ENCODE assay signal across 20 cellular contexts in the genomic region with DNA sequence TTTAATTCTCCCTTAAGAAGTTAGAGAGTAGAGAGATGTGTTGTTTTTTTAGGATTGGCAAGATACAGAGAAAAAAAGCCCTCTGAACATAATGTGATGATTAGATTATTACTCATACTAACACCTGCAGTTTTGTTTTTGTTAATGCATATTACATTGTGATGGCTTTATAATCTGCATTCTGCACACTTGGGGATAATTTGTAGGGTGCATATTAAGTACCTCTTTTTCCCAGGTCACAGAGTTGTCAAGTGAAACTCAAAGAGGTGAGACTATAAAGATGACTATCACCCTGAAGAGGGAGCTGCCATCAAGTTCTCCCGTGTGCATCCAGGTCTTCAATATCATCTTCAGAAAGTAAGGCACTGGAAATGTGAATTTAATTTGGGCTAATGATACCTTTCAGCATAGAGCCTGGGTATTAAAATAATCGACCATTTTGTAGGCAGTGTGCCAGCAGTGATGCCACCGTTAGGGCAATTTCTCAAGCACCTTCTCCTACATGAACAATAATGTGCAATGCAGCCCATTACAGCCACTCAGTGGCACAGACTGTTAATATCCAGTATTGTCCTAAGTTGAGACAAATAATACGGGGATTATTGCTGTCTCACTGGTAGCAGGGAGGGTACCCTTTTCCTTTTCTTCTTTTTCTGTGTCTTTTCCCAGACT. TPM values are rescaled to one million over a fixed set of nuclear protein-coding genes. Genes with fewer than 3 reads are reported as not detected.
A peak's percentile ranks its signal among the peaks of the same experiment; 100 is the strongest.
DNase-seq lines count a peak whose midpoint lies in the region; ATAC-seq, FAIRE-seq and TF ChIP-seq lines count a peak whose summit lies in the region.
"Had no signal": no experiment of that assay in that cellular context is flagged by ENCODE, and none has a peak within 500 bp of the region (broad histone marks: within the 10 kb centered on the region; RNA-seq: fewer than 3 reads in every experiment).

No MANE protein-coding gene starts in this region.

- peaks cover 19 to 26% of the 10 kb centered on the region in 2 donors for H3K36me3 Mint-ChIP-seq in CD14-positive monocyte
- H3K36me3 Mint-ChIP-seq in activated T-helper 17 cell treated with anti-CD3 and anti-CD28 coated beads, Interleukin-2, amount 50 U/mL, for 72 hours (ENCODE audit: low read depth) = no peaks in the 10 kb centered on the region
- H3K36me3 Mint-ChIP-seq: activated naive CD4-positive, alpha-beta T cell treated with anti-CD3 and anti-CD28 coated beads, Interleukin-2, amount 50 U/mL, for 72 hours; immature natural killer cell had no signal

- DNase-seq in AML-193 (lab: John Stamatoyannopoulos, UW) (peak; percentile 26 to 50), CD14-positive monocyte (ENCODE audit: low spot score) (no peak), GM19239 (ENCODE audit: insufficient read length, low spot score) (no peak), SHP77 treated with DMSO at 0.1 percent for 48 hours (lab: John Stamatoyannopoulos, UW) (no peak), upper lobe of right lung (no peak), uterus (no peak)
- DNase-seq: activated CD4-positive, alpha-beta T cell treated with anti-CD3 and anti-CD28 coated beads, Interleukin-2, amount 50 U/mL, for 1 hour; heart right ventricle; immature natural killer cell; left ventricle myocardium superior; sigmoid colon; SW 1271 had no signal

- FAIRE-seq in GM19239 (lab: Jason Lieb, UNC) = peak; percentile 82
- FAIRE-seq: colon, endometrium, G401.6, H54 had no signal

- H3K27me3 Mint-ChIP-seq in CD14-positive monocyte (ENCODE audit: low read depth in 3 of 3) = no peaks in the 10 kb centered on the region
- H3K27me3 Mint-ChIP-seq in activated T-helper 17 cell treated with anti-CD3 and anti-CD28 coated beads, Interleukin-2, amount 50 U/mL, for 72 hours = peaks cover 4% of the 10 kb centered on the region

- no peak overlapping the region for H3K27ac ChIP-seq in upper lobe of right lung
- no peak overlapping the region for H3K27ac ChIP-seq in uterus
- H3K27ac ChIP-seq: sigmoid colon, suprapubic skin had no signal

- H3K9me3 ChIP-seq in upper lobe of right lung (no peaks in the 10 kb centered on the region), uterus (no peaks in the 10 kb centered on the region)
- H3K9me3 ChIP-seq: heart right ventricle, sigmoid colon, suprapubic skin had no signal

- H3K9me3 Mint-ChIP-seq in CD14-positive monocyte = no peaks in the 10 kb centered on the region
- no peaks in the 10 kb centered on the region for H3K9me3 Mint-ChIP-seq in activated T-helper 17 cell treated with anti-CD3 and anti-CD28 coated beads, Interleukin-2, amount 50 U/mL, for 72 hours
- H3K9me3 Mint-ChIP-seq: activated naive CD4-positive, alpha-beta T cell treated with anti-CD3 and anti-CD28 coated beads, Interleukin-2, amount 50 U/mL, for 72 hours; immature natural killer cell had no signal

- no peak for TF ChIP-seq POLR2A in uterus (IDR thresholded peaks at IDR 0.05)

- intact Hi-C loops in CD14-positive monocyte (cut with micrococcal nuclease) (loop anchor here in 1 of 2 donors (5.0 kb wide), 1 partner anchor 36 kb away; no protein-coding TSS in a partner anchor), upper lobe of right lung (cut with DNase I) (no loop called here), uterus (cut with DNase I; ENCODE audit: low total_unique reads) (loop anchor here (10.0 kb wide), 1 partner anchor 69 kb away; a partner anchor contains a TSS)

- H3K27me3 ChIP-seq in upper lobe of right lung (no peaks in the 10 kb centered on the region), uterus (no peaks in the 10 kb centered on the region)
- H3K27me3 ChIP-seq: heart right ventricle, sigmoid colon, suprapubic skin had no signal

- TF ChIP-seq CTCF in CD14-positive monocyte (IDR thresholded peaks at IDR 0.05) (no peak), upper lobe of right lung (IDR thresholded peaks at IDR 0.05) (no peak), uterus (IDR thresholded peaks at IDR 0.05) (no peak)

- peaks cover 53% of the 10 kb centered on the region for H3K4me1 Mint-ChIP-seq in CD14-positive monocyte
- no peaks in the 10 kb centered on the region for H3K4me1 Mint-ChIP-seq in activated T-helper 17 cell treated with anti-CD3 and anti-CD28 coated beads, Interleukin-2, amount 50 U/mL, for 72 hours
- H3K4me1 Mint-ChIP-seq: immature natural killer cell had no signal

- H3K4me3 ChIP-seq in upper lobe of right lung (no peak overlapping the region), uterus (no peak overlapping the region)
- H3K4me3 ChIP-seq: heart right ventricle, sigmoid colon, suprapubic skin had no signal

- no peak for ATAC-seq in activated T-helper 17 cell treated with anti-CD3 and anti-CD28 coated beads, Interleukin-2, amount 50 U/mL, for 72 hours (replicated peaks)
- no peak for ATAC-seq in upper lobe of right lung
- no peak for ATAC-seq in HG02973 (IDR thresholded peaks at IDR 0.05; ENCODE audit: unreplicated experiment)

- peak overlapping the region; percentile 44 to 76 for H3K4me3 Mint-ChIP-seq in CD14-positive monocyte
- H3K4me3 Mint-ChIP-seq in activated T-helper 17 cell treated with anti-CD3 and anti-CD28 coated beads, Interleukin-2, amount 50 U/mL, for 72 hours = no peak overlapping the region
- H3K4me3 Mint-ChIP-seq: immature natural killer cell had no signal

- peak overlapping the region; percentile 95 to 99 (median 98) for H3K27ac Mint-ChIP-seq in CD14-positive monocyte
- H3K27ac Mint-ChIP-seq in activated T-helper 17 cell treated with anti-CD3 and anti-CD28 coated beads, Interleukin-2, amount 50 U/mL, for 72 hours = peak overlapping the region; percentile 52
- H3K27ac Mint-ChIP-seq: activated naive CD4-positive, alpha-beta T cell treated with anti-CD3 and anti-CD28 coated beads, Interleukin-2, amount 50 U/mL, for 72 hours had no signal

- H3K36me3 ChIP-seq in upper lobe of right lung = no peaks in the 10 kb centered on the region
- no peaks in the 10 kb centered on the region for H3K36me3 ChIP-seq in uterus
- H3K36me3 ChIP-seq: suprapubic skin had no signal

- H3K4me1 ChIP-seq in upper lobe of right lung (peaks cover 5% of the 10 kb centered on the region), uterus (no peaks in the 10 kb centered on the region)
- H3K4me1 ChIP-seq: sigmoid colon, suprapubic skin had no signal

RNA-seq across cellular contexts. Expression of a gene that starts 16.2 kb away (rescaled TPM):
- 1 to 10 TPM in 1 of 2 donors, under 1 TPM in 1; 0.98 to 1.1 TPM for polyA plus RNA-seq in CD14-positive monocyte
- 1 to 10 TPM in 1 of 2 donors, under 1 TPM in 1; 0.48 to 1.1 TPM for total RNA-seq in activated T-helper 17 cell treated with anti-CD3 and anti-CD28 coated beads, Interleukin-2, amount 50 U/mL, for 72 hours
- total RNA-seq in upper lobe of right lung (2.9 TPM), uterus (1 to 10 TPM; 5.1 to 9.0 (median 6.8) TPM)

RNA-seq across cellular contexts. Expression of a gene that starts 39.6 kb away (rescaled TPM):
- 1 to 10 TPM; 5.4 to 6.5 TPM for polyA plus RNA-seq in CD14-positive monocyte
- total RNA-seq in activated T-helper 17 cell treated with anti-CD3 and anti-CD28 coated beads, Interleukin-2, amount 50 U/mL, for 72 hours = 1 to 10 TPM; 3.9 to 5.4 TPM
- total RNA-seq in upper lobe of right lung = 6.0 TPM
- total RNA-seq in uterus = 10 to 100 TPM in 2 of 4 donors, 1 to 10 TPM in 2; 2.6 to 15.2 (median 9.2) TPM

Comparison
In these comparisons a context has a peak if more than half of its experiments do, and no peak if none do; other contexts are left out.
1. DNase-seq: peak in AML-193 (2 of 2); none in CD14-positive monocyte (single experiment), GM19239 (single experiment), SHP77 treated with DMSO at 0.1 percent for 48 hours (single experiment), upper lobe of right lung (single experiment) and uterus (0 of 2).